Comparison of ENCODE assay signal across 1 cellular context in the genomic region with DNA sequence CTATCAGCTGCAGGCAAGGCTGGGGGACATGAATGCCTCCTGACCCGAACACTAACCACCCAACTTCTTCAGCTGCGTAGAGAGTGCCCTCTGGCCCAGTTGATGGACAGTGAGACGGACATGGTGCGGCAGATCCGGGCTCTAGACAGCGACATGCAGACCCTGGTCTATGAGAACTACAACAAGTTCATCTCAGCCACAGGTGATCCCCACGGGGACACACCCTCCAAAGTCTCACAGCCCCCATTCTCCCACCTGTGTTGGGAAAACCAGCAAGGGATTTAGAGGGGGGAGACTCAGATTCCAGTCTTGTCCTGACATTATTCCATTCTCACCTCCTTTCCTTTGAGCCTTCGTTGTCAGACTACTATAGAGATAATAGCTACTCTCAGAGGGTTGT.
TF ChIP-seq lines count a peak whose summit lies in the region.

No MANE protein-coding gene starts in this region.

TF ChIP-seq in A549, 52 proteins besides CTCF, POLR2A, EP300 and RAD21 (continued from another document):
- TF ChIP-seq, protein P1, sequence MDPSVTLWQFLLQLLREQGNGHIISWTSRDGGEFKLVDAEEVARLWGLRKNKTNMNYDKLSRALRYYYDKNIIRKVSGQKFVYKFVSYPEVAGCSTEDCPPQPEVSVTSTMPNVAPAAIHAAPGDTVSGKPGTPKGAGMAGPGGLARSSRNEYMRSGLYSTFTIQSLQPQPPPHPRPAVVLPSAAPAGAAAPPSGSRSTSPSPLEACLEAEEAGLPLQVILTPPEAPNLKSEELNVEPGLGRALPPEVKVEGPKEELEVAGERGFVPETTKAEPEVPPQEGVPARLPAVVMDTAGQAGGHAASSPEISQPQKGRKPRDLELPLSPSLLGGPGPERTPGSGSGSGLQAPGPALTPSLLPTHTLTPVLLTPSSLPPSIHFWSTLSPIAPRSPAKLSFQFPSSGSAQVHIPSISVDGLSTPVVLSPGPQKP (IDR thresholded peaks at IDR 0.05; ENCODE audit: low read depth, low read length): no peak
- TF ChIP-seq EHF (CRISPR knock-in tag; IDR thresholded peaks at IDR 0.05) (no peak), TFCP2L1 (CRISPR knock-in tag; IDR thresholded peaks at IDR 0.05) (no peak), GATA3 (IDR thresholded peaks at IDR 0.05; ENCODE audit: borderline replicate concordance) (no peak), NFE2L2 (conservative IDR thresholded peaks at IDR 0.05; ENCODE audit: low read length) (no peak), CHD2 (IDR thresholded peaks at IDR 0.05; ENCODE audit: low read length, partially characterized antibody) (no peak), HDAC2 (IDR thresholded peaks at IDR 0.05) (no peak), RCOR1 (IDR thresholded peaks at IDR 0.05; ENCODE audit: low read depth, low read length) (no peak), CEBPB (IDR thresholded peaks at IDR 0.05) (no peak), JUNB (IDR thresholded peaks at IDR 0.05) (no peak), ESRRA (IDR thresholded peaks at IDR 0.05; ENCODE audit: borderline replicate concordance, low read length) (no peak)
- TF ChIP-seq, protein P2, sequence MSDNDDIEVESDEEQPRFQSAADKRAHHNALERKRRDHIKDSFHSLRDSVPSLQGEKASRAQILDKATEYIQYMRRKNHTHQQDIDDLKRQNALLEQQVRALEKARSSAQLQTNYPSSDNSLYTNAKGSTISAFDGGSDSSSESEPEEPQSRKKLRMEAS (IDR thresholded peaks at IDR 0.05): no peak
- TF ChIP-seq, protein P3, sequence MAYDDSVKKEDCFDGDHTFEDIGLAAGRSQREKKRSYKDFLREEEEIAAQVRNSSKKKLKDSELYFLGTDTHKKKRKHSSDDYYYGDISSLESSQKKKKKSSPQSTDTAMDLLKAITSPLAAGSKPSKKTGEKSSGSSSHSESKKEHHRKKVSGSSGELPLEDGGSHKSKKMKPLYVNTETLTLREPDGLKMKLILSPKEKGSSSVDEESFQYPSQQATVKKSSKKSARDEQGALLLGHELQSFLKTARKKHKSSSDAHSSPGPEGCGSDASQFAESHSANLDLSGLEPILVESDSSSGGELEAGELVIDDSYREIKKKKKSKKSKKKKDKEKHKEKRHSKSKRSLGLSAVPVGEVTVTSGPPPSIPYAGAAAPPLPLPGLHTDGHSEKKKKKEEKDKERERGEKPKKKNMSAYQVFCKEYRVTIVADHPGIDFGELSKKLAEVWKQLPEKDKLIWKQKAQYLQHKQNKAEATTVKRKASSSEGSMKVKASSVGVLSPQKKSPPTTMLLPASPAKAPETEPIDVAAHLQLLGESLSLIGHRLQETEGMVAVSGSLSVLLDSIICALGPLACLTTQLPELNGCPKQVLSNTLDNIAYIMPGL (CRISPR knock-in tag; IDR thresholded peaks at IDR 0.05; ENCODE audit: borderline replicate concordance): no peak
